ENCODE assay signal across 17 cellular contexts in the genomic region with DNA sequence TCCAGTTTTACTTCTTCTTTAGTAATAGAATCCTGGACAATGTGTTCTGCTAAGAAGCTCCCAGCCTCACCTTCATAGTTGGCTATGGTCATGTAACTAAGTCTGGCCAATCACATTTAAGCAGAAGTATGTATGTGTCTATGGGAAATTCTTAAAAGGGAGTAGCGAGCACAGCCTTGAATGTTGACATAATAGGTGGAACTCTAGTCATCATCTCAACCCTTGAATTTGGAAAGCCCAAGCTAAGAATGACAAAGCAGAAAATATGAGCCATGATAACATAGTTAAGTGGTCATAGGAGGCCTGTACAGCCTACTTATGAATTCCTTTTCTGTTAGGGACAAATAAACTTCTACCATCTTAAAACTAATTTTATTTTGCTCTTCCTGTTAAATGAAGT.
A peak's percentile ranks its signal among the peaks of the same experiment; 100 is the strongest.
DNase-seq lines count a peak whose midpoint lies in the region; ATAC-seq and TF ChIP-seq lines count a peak whose summit lies in the region.
"Had no signal": no experiment of that assay in that cellular context is flagged by ENCODE, and none has a peak within 500 bp of the region (broad histone marks: within the 10 kb centered on the region; RNA-seq: fewer than 3 reads in every experiment).

No MANE protein-coding gene starts in this region.

- peak; percentile 71 for ATAC-seq in left lung
- no peak for ATAC-seq in heart right ventricle
- ATAC-seq in HG02870 (IDR thresholded peaks at IDR 0.05; ENCODE audit: unreplicated experiment), result no peak

- H3K27ac ChIP-seq in left lung (no peak overlapping the region), heart right ventricle (no peak overlapping the region)
- H3K27ac ChIP-seq: 22Rv1 had no signal

- peak; percentile 56 for DNase-seq in DMS53 (lab: John Stamatoyannopoulos, UW)
- DNase-seq in DMS53 treated with DMSO at 0.1 percent for 48 hours (lab: John Stamatoyannopoulos, UW; ENCODE audit: unreplicated experiment), result no peak
- peak; percentile 74 for DNase-seq in epithelial cell of esophagus (ENCODE audit: low read depth)
- DNase-seq in left lung, result no peak
- DNase-seq in NCI-H1105 treated with DMSO at 0.1 percent for 48 hours (lab: John Stamatoyannopoulos, UW), result no peak
- DNase-seq in heart right ventricle, result no peak
- no peak for DNase-seq in AML-193 (lab: John Stamatoyannopoulos, UW)
- DNase-seq: CD4-positive, CD25-positive, alpha-beta regulatory T cell; COR-L47; NCI-H1092 treated with DMSO at 0.1 percent for 48 hours; NCI-H2081 treated with DMSO at 0.1 percent for 48 hours; NCI-H446 treated with DMSO at 0.1 percent for 48 hours; NK-92 treated with Interleukin-12 subunit alpha and Interleukin-12 subunit beta, amount 100 ng/mL, for 24 hours; Right ventricle myocardium superior; SW 1271 had no signal

- no peaks in the 10 kb centered on the region for H3K9me3 ChIP-seq in left lung
- H3K9me3 ChIP-seq in heart right ventricle, result no peaks in the 10 kb centered on the region

- H3K27me3 ChIP-seq in left lung (no peaks in the 10 kb centered on the region), heart right ventricle (no peaks in the 10 kb centered on the region)

- H3K4me3 ChIP-seq in epithelial cell of esophagus (ENCODE audit: low read length) (no peak overlapping the region), left lung (no peak overlapping the region), heart right ventricle (no peak overlapping the region)

- WGBS in heart right ventricle, 2 donors, result 90 to 94% methylated on average over 1 of the region's 1 CpG

- no peaks in the 10 kb centered on the region for H3K4me1 ChIP-seq in left lung
- H3K4me1 ChIP-seq in heart right ventricle, result peaks cover 0 to 5% (median 0%) of the 10 kb centered on the region in 9 donors

- no peak for TF ChIP-seq CTCF in epithelial cell of esophagus (IDR thresholded peaks at IDR 0.05; ENCODE audit: insufficient read depth, low read depth, low read length, missing control alignments)
- no peak for TF ChIP-seq CTCF in left lung (IDR thresholded peaks at IDR 0.05)
- no peak for TF ChIP-seq CTCF in heart right ventricle (IDR thresholded peaks at IDR 0.05)

- H3K36me3 ChIP-seq in left lung (no peaks in the 10 kb centered on the region), heart right ventricle (no peaks in the 10 kb centered on the region)

- intact Hi-C loops in left lung (cut with DNase I), result no loop called here
- intact Hi-C loops in heart right ventricle (cut with DNase I), result no loop called here

Comparison
In these comparisons a context has a peak if more than half of its experiments do, and no peak if none do; other contexts are left out.
1. DNase-seq: peak in DMS53 (single experiment) and epithelial cell of esophagus (single experiment); none in DMS53 treated with DMSO at 0.1 percent for 48 hours (single experiment), left lung (0 of 2), NCI-H1105 treated with DMSO at 0.1 percent for 48 hours (single experiment), heart right ventricle (0 of 2) and AML-193 (0 of 2).